15 cellular contexts compared by ENCODE assay signal in the genomic region with DNA sequence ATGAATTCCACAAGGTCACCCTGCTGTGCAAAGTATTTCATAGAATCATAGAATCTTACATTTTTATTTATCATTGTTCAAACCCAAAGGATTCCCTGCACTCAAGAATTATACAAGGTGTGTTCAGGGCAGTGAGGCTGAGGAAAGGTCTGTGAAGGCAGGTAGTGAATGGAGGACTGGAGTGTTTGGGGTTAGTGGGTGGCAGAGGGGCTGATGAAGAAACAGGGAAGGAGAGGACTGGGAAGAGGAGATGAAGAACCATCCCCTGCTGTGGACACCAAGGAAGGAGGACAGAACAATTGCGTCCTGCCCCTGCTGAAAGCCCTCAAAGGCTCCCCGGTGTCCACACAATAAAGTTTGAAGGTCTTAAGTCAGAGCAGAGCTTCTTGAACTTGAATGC. TPM values are rescaled to one million over a fixed set of nuclear protein-coding genes. Genes with fewer than 3 reads are reported as not detected.
DNase-seq lines count a peak whose midpoint lies in the region; ATAC-seq and TF ChIP-seq lines count a peak whose summit lies in the region.
"Had no signal": no experiment of that assay in that cellular context is flagged by ENCODE, and none has a peak within 500 bp of the region (broad histone marks: within the 10 kb centered on the region; RNA-seq: fewer than 3 reads in every experiment).

No MANE protein-coding gene starts in this region.

- no peak overlapping the region for H3K9ac ChIP-seq in IMR-90 (ENCODE audit: low read depth, low read length)
- no peak overlapping the region for H3K9ac ChIP-seq in neuronal stem cell (ENCODE audit: low read depth, low read length, poor library complexity)
- H3K9ac ChIP-seq: BLaER1 had no signal

- BruUV-seq in IMR-90 (replicated peaks; lab: Mats Ljungman, UMichigan), result no TSS peak

- H3K14ac ChIP-seq in IMR-90 (replicated peaks; ENCODE audit: low read depth, low read length), result no peak overlapping the region
- H3K14ac ChIP-seq in neuronal stem cell (ENCODE audit: low read length), result peak overlapping the region; percentile 38

- no peak overlapping the region for H2AK9ac ChIP-seq in IMR-90 (replicated peaks; ENCODE audit: low read depth, low read length, poor library complexity)

- in situ Hi-C loops in IMR-90 (cut with MboI; ENCODE audit: low sequenced_read_pairs), result no loop called here

- no peak overlapping the region for H3K27ac Mint-ChIP-seq in GM23338
- H3K27ac Mint-ChIP-seq in activated CD4-positive, alpha-beta memory T cell treated with anti-CD3 and anti-CD28 coated beads for 36 hours, result no peak overlapping the region
- H3K27ac Mint-ChIP-seq: CD14-positive monocyte had no signal

- H3K79me1 ChIP-seq in IMR-90 (ENCODE audit: low read depth in 1 of 2, low read length in 2 of 2), result no peaks in the 10 kb centered on the region
- H3K79me1 ChIP-seq in neuronal stem cell (ENCODE audit: low read depth, low read length), result no peaks in the 10 kb centered on the region

- H3K4me3 ChIP-seq in GM23338 (no peak overlapping the region), IMR-90 (ENCODE audit: insufficient read depth, low read depth, low read length) (no peak overlapping the region), esophagus muscularis mucosa (no peak overlapping the region), neuronal stem cell (ENCODE audit: low read length in 2 of 2) (no peak overlapping the region), prostate gland (no peak overlapping the region)
- H3K4me3 ChIP-seq: BLaER1, HAP-1 had no signal

- intact Hi-C loops in IMR-90 (cut with micrococcal nuclease), result no loop called here
- intact Hi-C loops in esophagus muscularis mucosa (cut with DNase I), result no loop called here
- intact Hi-C loops in prostate gland (cut with DNase I), result no loop called here
- intact Hi-C loops in activated CD4-positive, alpha-beta memory T cell treated with anti-CD3 and anti-CD28 coated beads for 36 hours (cut with micrococcal nuclease), result no loop called here

- H3K23ac ChIP-seq in IMR-90 (ENCODE audit: low read depth, low read length) (peak overlapping the region; percentile 25; the same call in 1 of the 2 replicates), neuronal stem cell (ENCODE audit: low read depth, low read length, poor library complexity) (no peak overlapping the region)

- no peak for TF ChIP-seq RAD21 in IMR-90 (IDR thresholded peaks at IDR 0.05; ENCODE audit: low read length)

- H2BK12ac ChIP-seq in neuronal stem cell (ENCODE audit: low read length), result no peak overlapping the region

- H3F3A ChIP-seq in GM23338 (replicated peaks; ENCODE audit: low read depth), result no peaks in the 10 kb centered on the region

- H3K36me3 ChIP-seq in GM23338 (ENCODE audit: insufficient read depth), result no peaks in the 10 kb centered on the region
- H3K36me3 ChIP-seq in IMR-90 (ENCODE audit: control insufficient read depth, insufficient read depth, low read length), result no peaks in the 10 kb centered on the region
- H3K36me3 ChIP-seq in esophagus muscularis mucosa, result no peaks in the 10 kb centered on the region
- H3K36me3 ChIP-seq in neuronal stem cell (replicated peaks in 1 of 2; ENCODE audit: control insufficient read depth in 2 of 2, insufficient read depth in 2 of 2, low read length in 2 of 2), result no peaks in the 10 kb centered on the region
- H3K36me3 ChIP-seq in prostate gland, result no peaks in the 10 kb centered on the region
- H3K36me3 ChIP-seq: BLaER1, HAP-1 had no signal

- H3K9me1 ChIP-seq in IMR-90 (ENCODE audit: insufficient read depth, low read length), result no peaks in the 10 kb centered on the region

- no peak overlapping the region for H3K4me2 ChIP-seq in GM23338
- no peak overlapping the region for H3K4me2 ChIP-seq in IMR-90 (ENCODE audit: low read depth, low read length)
- no peak overlapping the region for H3K4me2 ChIP-seq in neuronal stem cell (ENCODE audit: insufficient read depth, low read length, poor library complexity, severe bottlenecking)
- H3K4me2 ChIP-seq: BLaER1 had no signal

- H3K9me3 ChIP-seq in IMR-90 (ENCODE audit: control insufficient read depth, insufficient read depth, low read length) (peaks cover 3% of the 10 kb centered on the region; the same call in 1 of the 2 replicates), esophagus muscularis mucosa (no peaks in the 10 kb centered on the region), neuronal stem cell (replicated peaks in 1 of 2; ENCODE audit: control insufficient read depth in 2 of 2, insufficient read depth in 1 of 2, low read depth in 1 of 2, low read length in 2 of 2) (peaks cover 0 to 4% of the 10 kb centered on the region in 2 donors), prostate gland (no peaks in the 10 kb centered on the region)
- H3K9me3 ChIP-seq: BLaER1, HAP-1 had no signal

- H2BK5ac ChIP-seq in IMR-90 (ENCODE audit: low read depth, low read length, poor library complexity, severe bottlenecking) (no peak overlapping the region), neuronal stem cell (ENCODE audit: low read length) (no peak overlapping the region)

- no peak overlapping the region for H3K4ac ChIP-seq in IMR-90 (ENCODE audit: low read depth, low read length)
- no peak overlapping the region for H3K4ac ChIP-seq in neuronal stem cell (ENCODE audit: low read length)

- H3K56ac ChIP-seq in IMR-90 (ENCODE audit: extremely low read depth, insufficient read depth, low read length), result no peak overlapping the region

- no peak overlapping the region for H3K4me3 Mint-ChIP-seq in GM23338
- H3K4me3 Mint-ChIP-seq in activated CD4-positive, alpha-beta memory T cell treated with anti-CD3 and anti-CD28 coated beads for 36 hours, result no peak overlapping the region
- H3K4me3 Mint-ChIP-seq: CD14-positive monocyte; CD4-positive, alpha-beta memory T cell had no signal

- dilution Hi-C loops in IMR-90 (cut with HindIII; ENCODE audit: low sequenced_read_pairs, unreplicated experiment), result no loop called here

- TF ChIP-seq CTCF in GM23338 (conservative IDR thresholded peaks at IDR 0.05; ENCODE audit: low read depth in 2 of 2), result no peak
- no peak for TF ChIP-seq CTCF in IMR-90 (conservative IDR thresholded peaks at IDR 0.05; ENCODE audit: low read depth, low read length)
- no peak for TF ChIP-seq CTCF in esophagus muscularis mucosa (IDR thresholded peaks at IDR 0.05)
- no peak for TF ChIP-seq CTCF in prostate gland (IDR thresholded peaks at IDR 0.05)

- H3K9me2 ChIP-seq in GM23338 (ENCODE audit: insufficient read depth), result 0 out of 2 replicates have a peak, but pooled peaks cover 4% of the 10 kb centered on the region

- POLR2A ChIA-PET in IMR-90 (lab: Charles Lee; ENCODE audit: unreplicated experiment), result no interaction called here
- POLR2A ChIA-PET in activated CD4-positive, alpha-beta memory T cell treated with anti-CD3 and anti-CD28 coated beads for 36 hours (lab: Charles Lee), result no interaction called here

- H2BK15ac ChIP-seq in IMR-90 (ENCODE audit: low read depth, low read length) (no peak overlapping the region), neuronal stem cell (ENCODE audit: low read length) (no peak overlapping the region)

- peaks cover 4% of the 10 kb centered on the region for H3K27me3 Mint-ChIP-seq in GM23338 (ENCODE audit: insufficient read depth, low read depth, poor library complexity)
- peaks cover 3% of the 10 kb centered on the region for H3K27me3 Mint-ChIP-seq in activated CD4-positive, alpha-beta memory T cell treated with anti-CD3 and anti-CD28 coated beads for 36 hours

- no peaks in the 10 kb centered on the region for H3K4me1 Mint-ChIP-seq in GM23338
- H3K4me1 Mint-ChIP-seq in activated CD4-positive, alpha-beta memory T cell treated with anti-CD3 and anti-CD28 coated beads for 36 hours (ENCODE audit: low read depth), result peaks cover 7% of the 10 kb centered on the region
- H3K4me1 Mint-ChIP-seq: CD14-positive monocyte had no signal

- H3K4me1 ChIP-seq in GM23338 (ENCODE audit: insufficient read depth) (no peaks in the 10 kb centered on the region), IMR-90 (ENCODE audit: control insufficient read depth, insufficient read depth, low read length) (no peaks in the 10 kb centered on the region), esophagus muscularis mucosa (no peaks in the 10 kb centered on the region), neuronal stem cell (ENCODE audit: control insufficient read depth in 2 of 2, insufficient read depth in 1 of 2, low read depth in 1 of 2, low read length in 2 of 2) (no peaks in the 10 kb centered on the region), prostate gland (replicated peaks) (no peaks in the 10 kb centered on the region)
- H3K4me1 ChIP-seq: BLaER1 had no signal

- ATAC-seq in GM23338, result peak; percentile 74
- ATAC-seq in IMR-90 (ENCODE audit: low read depth), result no peak

- peaks cover 5% of the 10 kb centered on the region for H3K9me3 Mint-ChIP-seq in GM23338
- no peaks in the 10 kb centered on the region for H3K9me3 Mint-ChIP-seq in activated CD4-positive, alpha-beta memory T cell treated with anti-CD3 and anti-CD28 coated beads for 36 hours

- DNase-seq in GM23338 (ENCODE audit: low spot score) (no peak), IMR-90 (no peak), esophagus muscularis mucosa (ENCODE audit: extremely low spot score) (peak; percentile 60), neuronal stem cell (ENCODE audit: low spot score) (no peak), prostate gland (ENCODE audit: low spot score) (no peak)
- DNase-seq in activated CD8-positive, alpha-beta memory T cell treated with anti-CD3 and anti-CD28 coated beads for 24 hours, result no peak
- no peak for DNase-seq in activated CD4-positive, alpha-beta memory T cell treated with anti-CD3 and anti-CD28 coated beads for 36 hours
- DNase-seq: 8988T; CD4-positive, alpha-beta memory T cell; DMS79 treated with DMSO at 0.1 percent for 48 hours; GF-D8 had no signal

- no peaks in the 10 kb centered on the region for H3K79me2 ChIP-seq in GM23338 (replicated peaks; ENCODE audit: insufficient read depth)

- CTCF ChIA-PET in IMR-90 (lab: Yijun Ruan, JAX), result no interaction called here
- CTCF ChIA-PET in activated CD4-positive, alpha-beta memory T cell treated with anti-CD3 and anti-CD28 coated beads for 36 hours (lab: Charles Lee), result interaction anchor here (2.9 kb wide), 1 partner anchor 13 kb away, joined by 10 read pairs; no protein-coding TSS in a partner anchor

- no peak overlapping the region for H3K27ac ChIP-seq in GM23338 (ENCODE audit: low read depth)
- H3K27ac ChIP-seq in IMR-90 (ENCODE audit: insufficient read depth, low read length), result no peak overlapping the region
- no peak overlapping the region for H3K27ac ChIP-seq in esophagus muscularis mucosa (replicated peaks in 1 of 4)
- no peak overlapping the region for H3K27ac ChIP-seq in neuronal stem cell (replicated peaks; ENCODE audit: low read length)
- H3K27ac ChIP-seq in prostate gland, result no peak overlapping the region
- H3K27ac ChIP-seq: BLaER1 had no signal

- no peak for TF ChIP-seq EP300 in esophagus muscularis mucosa (IDR thresholded peaks at IDR 0.05)

- H4K20me1 ChIP-seq in GM23338 (replicated peaks; ENCODE audit: insufficient read depth) (no peaks in the 10 kb centered on the region), IMR-90 (ENCODE audit: insufficient read depth, low read length) (no peaks in the 10 kb centered on the region)
- H4K20me1 ChIP-seq: BLaER1 had no signal

- H4K5ac ChIP-seq in IMR-90 (ENCODE audit: low read depth, low read length), result no peak overlapping the region

- H2AFZ ChIP-seq in GM23338, result 0 out of 2 replicates have a peak overlapping the region, but pooled peaks have one; percentile 10
- H2AFZ ChIP-seq in IMR-90 (replicated peaks; ENCODE audit: low read length, poor library complexity), result no peak overlapping the region
- H2AFZ ChIP-seq in neuronal stem cell (ENCODE audit: low read length), result no peak overlapping the region

- no peak overlapping the region for H2BK20ac ChIP-seq in IMR-90 (ENCODE audit: low read depth, low read length)

- H4K91ac ChIP-seq in IMR-90 (ENCODE audit: insufficient read depth, low read depth, low read length) (no peak overlapping the region), neuronal stem cell (ENCODE audit: low read depth, low read length, poor library complexity) (no peak overlapping the region)

- WGBS in IMR-90 (ENCODE audit: extremely low coverage in 2 of 2, insufficient read length in 1 of 2), 2 experiments, result 20% methylated on average over 1 of the region's 2 CpGs; no CpG with 5 or more reads in 1 of the 2 experiments
- 81% methylated on average over 2 of the region's 2 CpGs for WGBS in esophagus muscularis mucosa
- no CpG with 5 or more reads among the region's 2 CpGs for WGBS in neuronal stem cell (ENCODE audit: extremely low coverage in 2 of 2, insufficient read length in 2 of 2, insufficient replicate concordance in 1 of 2), 2 donors
- WGBS in prostate gland, result 76% methylated on average over 2 of the region's 2 CpGs

- no peak for TF ChIP-seq POLR2A in IMR-90 (IDR thresholded peaks at IDR 0.05; ENCODE audit: low read depth, low read length)
- TF ChIP-seq POLR2A in esophagus muscularis mucosa (IDR thresholded peaks at IDR 0.05; ENCODE audit: low read depth), result no peak
- TF ChIP-seq POLR2A in prostate gland (IDR thresholded peaks at IDR 0.05), result no peak

- no peaks in the 10 kb centered on the region for H3K36me3 Mint-ChIP-seq in GM23338 (ENCODE audit: low read depth)
- H3K36me3 Mint-ChIP-seq in activated CD4-positive, alpha-beta memory T cell treated with anti-CD3 and anti-CD28 coated beads for 36 hours, result no peaks in the 10 kb centered on the region
- H3K36me3 Mint-ChIP-seq: CD14-positive monocyte; CD4-positive, alpha-beta memory T cell had no signal

- H2AK5ac ChIP-seq in IMR-90 (ENCODE audit: low read depth, low read length) (no peak overlapping the region), neuronal stem cell (ENCODE audit: low read depth, low read length) (no peak overlapping the region)

- H3K27me3 ChIP-seq in GM23338 (ENCODE audit: insufficient read depth) (no peaks in the 10 kb centered on the region), IMR-90 (ENCODE audit: control insufficient read depth, insufficient read depth, low read length) (peaks cover 27% of the 10 kb centered on the region), esophagus muscularis mucosa (peaks cover 0 to 34% (median 2%) of the 10 kb centered on the region in 4 donors), neuronal stem cell (ENCODE audit: control insufficient read depth in 3 of 3, insufficient read depth in 3 of 3, low read depth in 1 of 3, low read length in 3 of 3) (peaks cover 0 to 32% (median 4%) of the 10 kb centered on the region in 3 experiments), prostate gland (replicated peaks; ENCODE audit: insufficient read depth) (no peaks in the 10 kb centered on the region)
- H3K27me3 ChIP-seq: BLaER1 had no signal

- no peak overlapping the region for H2BK120ac ChIP-seq in IMR-90 (ENCODE audit: low read depth, low read length)
- no peak overlapping the region for H2BK120ac ChIP-seq in neuronal stem cell (ENCODE audit: low read depth, low read length)

- H3K18ac ChIP-seq in IMR-90 (ENCODE audit: low read depth, low read length) (no peak overlapping the region), neuronal stem cell (ENCODE audit: low read length) (no peak overlapping the region)

- H4K8ac ChIP-seq in IMR-90 (ENCODE audit: low read depth in 2 of 2, low read length in 2 of 2), result no peak overlapping the region
- no peak overlapping the region for H4K8ac ChIP-seq in neuronal stem cell (ENCODE audit: low read depth, low read length)

RNA-seq across cellular contexts. Expression of gene BCDIN3D, which starts 10.8 kb away (rescaled TPM):
- 1.8 and 2.1 TPM in 2 replicates for total RNA-seq in GM23338 (2014; rRNA removed; shearing (Covaris generic))
- polyA plus RNA-seq in GM23338 (2016; fragmentation: Nextera tagmentation; extraction: Ambion mirVana), result 0.89 and 1.4 TPM in 2 replicates
- 2.3 and 2.5 TPM in 2 replicates for total RNA-seq in IMR-90 (2012; rRNA removed)
- 1.7 and 2.3 TPM in 2 replicates for polyA plus RNA-seq in IMR-90 (2012; rRNA removed)
- polyA plus RNA-seq in IMR-90 (2012; cell fraction: cytosol; rRNA removed), result 0.78 and 1.1 TPM in 2 replicates
- polyA plus RNA-seq in IMR-90 (2012; cell fraction: nucleus; rRNA removed; ENCODE audit: low replicate concordance), result 0.88 and 1.3 TPM in 2 replicates
- total RNA-seq in esophagus muscularis mucosa, result 1 to 10 TPM; 2.2 to 6.2 (median 5.5) TPM
- 5.6 TPM for polyA plus RNA-seq in neuronal stem cell (2013, experiment 1 of 2)
- 6.0 TPM for polyA plus RNA-seq in neuronal stem cell (2013, experiment 2 of 2)
- total RNA-seq in prostate gland, result 1 to 10 TPM; 3.0 to 8.0 TPM
- total RNA-seq in activated CD4-positive, alpha-beta memory T cell treated with anti-CD3 and anti-CD28 coated beads for 36 hours, result 1 to 10 TPM; 5.8 to 6.1 TPM

RNA-seq across cellular contexts. Expression of gene NCKAP5L, which starts 25.5 kb away (rescaled TPM):
- 30.0 and 37.0 TPM in 2 replicates for total RNA-seq in GM23338 (2014; rRNA removed; shearing (Covaris generic))
- polyA plus RNA-seq in GM23338 (2016; fragmentation: Nextera tagmentation; extraction: Ambion mirVana) (10.2 TPM in 2 replicates), IMR-90 (2012; rRNA removed) (14.4 and 16.4 TPM in 2 replicates)
- total RNA-seq in IMR-90 (2012; rRNA removed) (6.1 and 7.2 TPM in 2 replicates), esophagus muscularis mucosa (10 to 100 TPM; 15.0 to 30.5 (median 23.0) TPM), prostate gland (10 to 100 TPM; 17.3 to 63.1 TPM)
- polyA plus RNA-seq in IMR-90 (2012; cell fraction: cytosol; rRNA removed), result 7.3 and 11.2 TPM in 2 replicates
- 38.8 and 64.4 TPM in 2 replicates for polyA plus RNA-seq in IMR-90 (2012; cell fraction: nucleus; rRNA removed; ENCODE audit: low replicate concordance)
- 12.5 TPM for polyA plus RNA-seq in neuronal stem cell (2013, experiment 1 of 2)
- 13.0 TPM for polyA plus RNA-seq in neuronal stem cell (2013, experiment 2 of 2)
- total RNA-seq in activated CD4-positive, alpha-beta memory T cell treated with anti-CD3 and anti-CD28 coated beads for 36 hours, result 1 to 10 TPM; 2.9 to 3.0 TPM

RNA-seq across cellular contexts. Expression of gene FAIM2, which starts 50.0 kb away (rescaled TPM):
- 0.08 and 2.0 TPM in 2 replicates for total RNA-seq in GM23338 (2014; rRNA removed; shearing (Covaris generic))
- polyA plus RNA-seq in GM23338 (2016; fragmentation: Nextera tagmentation; extraction: Ambion mirVana) (0.61 and 0.83 TPM in 2 replicates), IMR-90 (2012; rRNA removed) (5.0 and 5.3 TPM in 2 replicates)
- total RNA-seq in IMR-90 (2012; rRNA removed) (0.72 and 0.83 TPM in 2 replicates), esophagus muscularis mucosa (10 to 100 TPM in 1 of 4 donors, 1 to 10 TPM in 3; 4.1 to 10.3 (median 7.4) TPM), prostate gland (10 to 100 TPM in 1 of 2 donors, 1 to 10 TPM in 1; 2.8 to 12.0 TPM)
- polyA plus RNA-seq in IMR-90 (2012; cell fraction: cytosol; rRNA removed), result 6.5 and 8.2 TPM in 2 replicates
- 2.1 and 3.4 TPM in 2 replicates for polyA plus RNA-seq in IMR-90 (2012; cell fraction: nucleus; rRNA removed; ENCODE audit: low replicate concordance)
- 5.6 TPM for polyA plus RNA-seq in neuronal stem cell (2013, experiment 1 of 2)
- 4.9 TPM for polyA plus RNA-seq in neuronal stem cell (2013, experiment 2 of 2)
- total RNA-seq in activated CD4-positive, alpha-beta memory T cell treated with anti-CD3 and anti-CD28 coated beads for 36 hours, result 1 to 10 TPM; 1.7 to 2.1 TPM
- total RNA-seq: A673 had no signal
- polyA plus RNA-seq: CD14-positive monocyte had no signal
